ENCODE assay signal across 15 cellular contexts in the genomic region with DNA sequence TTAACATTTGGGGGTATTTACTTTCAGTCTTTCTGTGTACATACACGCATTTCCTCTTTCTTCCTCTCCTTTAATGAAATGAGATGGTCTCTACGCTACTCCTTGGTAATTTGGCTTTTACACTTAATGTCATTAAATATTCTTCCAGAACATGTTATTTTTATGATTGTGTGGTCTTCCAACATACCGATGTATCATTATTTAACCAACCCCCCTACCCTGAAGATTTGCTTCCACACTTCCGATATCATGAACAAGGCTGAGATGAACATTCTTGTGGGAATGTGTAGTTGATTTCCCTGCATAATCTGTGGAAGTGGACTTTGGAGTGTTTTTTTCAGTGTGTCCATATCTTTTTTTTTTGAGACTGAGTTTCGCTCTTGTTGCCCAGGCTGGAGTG. TPM values are rescaled to one million over a fixed set of nuclear protein-coding genes. Genes with fewer than 3 reads are reported as not detected.
DNase-seq lines count a peak whose midpoint lies in the region; ATAC-seq, FAIRE-seq and TF ChIP-seq lines count a peak whose summit lies in the region.
"Had no signal": no experiment of that assay in that cellular context is flagged by ENCODE, and none has a peak within 500 bp of the region (broad histone marks: within the 10 kb centered on the region; RNA-seq: fewer than 3 reads in every experiment).

No MANE protein-coding gene starts in this region.

- TF ChIP-seq CTCF in GM23338 (conservative IDR thresholded peaks at IDR 0.05; ENCODE audit: low read depth in 2 of 2) (no peak), WTC11 (IDR thresholded peaks at IDR 0.05) (no peak), keratinocyte (optimal IDR thresholded peaks at IDR 0.05 in 1 of 3, IDR thresholded peaks at IDR 0.05 in 1 of 3, conservative IDR thresholded peaks at IDR 0.05 in 1 of 3; ENCODE audit: extremely low read depth in 1 of 3, insufficient read depth in 2 of 3, low read length in 3 of 3) (no peak), glutamatergic neuron (IDR thresholded peaks at IDR 0.05; ENCODE audit: partially characterized antibody, unreplicated experiment) (no peak)

- POLR2A ChIA-PET in WTC11 (lab: Charles Lee), result no interaction called here

- no peak overlapping the region for H3K4me3 ChIP-seq in GM23338
- no peak overlapping the region for H3K4me3 ChIP-seq in keratinocyte (ENCODE audit: control insufficient read depth in 2 of 3, extremely low read depth in 1 of 3, insufficient read depth in 2 of 3, low read depth in 1 of 3, low read length in 3 of 3)
- no peak overlapping the region for H3K4me3 ChIP-seq in skin epidermis
- H3K4me3 ChIP-seq in H7 (ENCODE audit: insufficient read depth, low read depth, low read length), result no peak overlapping the region
- H3K4me3 ChIP-seq: BLaER1 had no signal

- H3K79me2 ChIP-seq in GM23338 (replicated peaks; ENCODE audit: insufficient read depth) (peaks cover 26% of the 10 kb centered on the region), keratinocyte (ENCODE audit: control insufficient read depth, insufficient read depth, low read length) (peaks cover 23% of the 10 kb centered on the region)

- no peaks in the 10 kb centered on the region for H3K9me3 Mint-ChIP-seq in GM23338
- no peaks in the 10 kb centered on the region for H3K9me3 Mint-ChIP-seq in WTC11
- H3K9me3 Mint-ChIP-seq in glutamatergic neuron (ENCODE audit: unreplicated experiment), result peaks cover 5% of the 10 kb centered on the region
- no peaks in the 10 kb centered on the region for H3K9me3 Mint-ChIP-seq in activated CD8-positive, alpha-beta memory T cell treated with anti-CD3 and anti-CD28 coated beads, Interleukin-2, amount 10 ng/mL, durations not matched to agents 7 days and 5 days (ENCODE audit: low read depth)
- H3K9me3 Mint-ChIP-seq: stimulated activated effector memory CD8-positive, alpha-beta T cell treated with anti-CD3 and anti-CD28 coated beads, Interleukin-12 subunit alpha, Interleukin-12 subunit beta, amount 100 ng/mL, for 72 hours had no signal

- H3K4me3 Mint-ChIP-seq in GM23338 (no peak overlapping the region; the same call in 2 of the 3 replicates), WTC11 (no peak overlapping the region), glutamatergic neuron (ENCODE audit: unreplicated experiment) (no peak overlapping the region)
- no peak overlapping the region for H3K4me3 Mint-ChIP-seq in activated CD8-positive, alpha-beta memory T cell treated with anti-CD3 and anti-CD28 coated beads, Interleukin-2, amount 10 ng/mL, durations not matched to agents 7 days and 5 days
- H3K4me3 Mint-ChIP-seq: activated CD4-positive, alpha-beta T cell treated with anti-CD3 and anti-CD28 coated beads for 36 hours had no signal

- no peak overlapping the region for H2AFZ ChIP-seq in GM23338
- H2AFZ ChIP-seq in keratinocyte (ENCODE audit: control insufficient read depth, low read length), result no peak overlapping the region
- H2AFZ ChIP-seq: parathyroid adenoma had no signal

- H3F3A ChIP-seq in GM23338 (replicated peaks; ENCODE audit: low read depth), result peaks cover 30% of the 10 kb centered on the region

- DNase-seq in GM23338 (ENCODE audit: low spot score), result no peak
- no peak for DNase-seq in WTC11 (ENCODE audit: low spot score)
- no peak for DNase-seq in keratinocyte (ENCODE audit: low read depth, low spot score)
- DNase-seq in H7, result no peak
- DNase-seq in glutamatergic neuron, result no peak
- no peak for DNase-seq in activated CD8-positive, alpha-beta memory T cell treated with anti-CD3 and anti-CD28 coated beads, Interleukin-2, amount 10 ng/mL, durations not matched to agents 7 days and 5 days
- DNase-seq: activated CD4-positive, alpha-beta T cell treated with anti-CD3 and anti-CD28 coated beads for 36 hours; NCI-H2081; NK-92 treated with Interleukin-12 subunit alpha and Interleukin-12 subunit beta, amount 100 ng/mL, for 24 hours; stimulated activated CD4-positive, alpha-beta T cell treated with anti-CD3 and anti-CD28 coated beads, Interleukin-2, amount 100 ng/mL, for 24 hours had no signal

- H3K4me2 ChIP-seq in GM23338, result no peak overlapping the region
- peak overlapping the region; percentile 47 for H3K4me2 ChIP-seq in keratinocyte (ENCODE audit: control insufficient read depth, extremely low read depth, insufficient read depth, low read depth, low read length)

- ATAC-seq in GM23338, result no peak
- no peak for ATAC-seq in WTC11
- ATAC-seq in HG02798 (IDR thresholded peaks at IDR 0.05; ENCODE audit: poor library complexity, unreplicated experiment), result no peak
- no peak for ATAC-seq in activated CD8-positive, alpha-beta memory T cell treated with anti-CD3 and anti-CD28 coated beads, Interleukin-2, amount 10 ng/mL, durations not matched to agents 7 days and 5 days
- ATAC-seq: activated CD4-positive, alpha-beta T cell treated with anti-CD3 and anti-CD28 coated beads for 36 hours; stimulated activated effector memory CD8-positive, alpha-beta T cell treated with anti-CD3 and anti-CD28 coated beads, Interleukin-12 subunit alpha, Interleukin-12 subunit beta, amount 100 ng/mL, for 72 hours had no signal

- H3K9me2 ChIP-seq in GM23338 (ENCODE audit: insufficient read depth), result no peaks in the 10 kb centered on the region

- CTCF ChIA-PET in WTC11 (lab: Charles Lee), result interaction anchor here (7.8 kb wide), 1 partner anchor 12 kb away, joined by 86 read pairs; no protein-coding TSS in a partner anchor
- CTCF ChIA-PET in activated CD8-positive, alpha-beta memory T cell treated with anti-CD3 and anti-CD28 coated beads, Interleukin-2, amount 10 ng/mL, durations not matched to agents 7 days and 5 days (lab: Charles Lee), result interaction anchor here (1.3 to 8.3 kb wide), 2 partner anchors 14 to 50 kb away, joined by 3 to 73 read pairs; a partner anchor contains a TSS

- H4K20me1 ChIP-seq in GM23338 (replicated peaks; ENCODE audit: insufficient read depth) (peaks cover 22% of the 10 kb centered on the region), keratinocyte (ENCODE audit: control insufficient read depth, extremely low read depth, insufficient read depth, low read length) (no peaks in the 10 kb centered on the region)

- no peak overlapping the region for H3K9ac ChIP-seq in keratinocyte (ENCODE audit: control insufficient read depth, extremely low read depth, insufficient read depth, low read length)
- H3K9ac ChIP-seq: BLaER1, parathyroid adenoma had no signal

- H3K27me3 ChIP-seq in GM23338 (ENCODE audit: insufficient read depth) (no peaks in the 10 kb centered on the region), keratinocyte (ENCODE audit: control insufficient read depth, extremely low read depth, insufficient read depth, low read length) (no peaks in the 10 kb centered on the region), H7 (ENCODE audit: control insufficient read depth, insufficient read depth, low read length) (no peaks in the 10 kb centered on the region)
- H3K27me3 ChIP-seq: BLaER1 had no signal

- H3K27ac ChIP-seq in GM23338 (ENCODE audit: low read depth), result peak overlapping the region; percentile 84; the same call in 1 of the 2 replicates
- H3K27ac ChIP-seq in keratinocyte (ENCODE audit: control insufficient read depth, insufficient read depth, low read length), result peak overlapping the region; percentile 65
- peak overlapping the region in 18 of 21 experiments; percentile 27 to 97 (median 77) for H3K27ac ChIP-seq in skin epidermis

- H3K27me3 Mint-ChIP-seq in GM23338 (ENCODE audit: insufficient read depth, low read depth, poor library complexity) (peaks cover 15% of the 10 kb centered on the region), WTC11 (ENCODE audit: low read depth) (no peaks in the 10 kb centered on the region), glutamatergic neuron (ENCODE audit: unreplicated experiment) (peaks cover 5% of the 10 kb centered on the region)
- H3K27me3 Mint-ChIP-seq in activated CD8-positive, alpha-beta memory T cell treated with anti-CD3 and anti-CD28 coated beads, Interleukin-2, amount 10 ng/mL, durations not matched to agents 7 days and 5 days, result peaks cover 3% of the 10 kb centered on the region
- H3K27me3 Mint-ChIP-seq: activated CD4-positive, alpha-beta T cell treated with anti-CD3 and anti-CD28 coated beads for 36 hours had no signal

- H3K36me3 ChIP-seq in GM23338 (ENCODE audit: insufficient read depth) (no peaks in the 10 kb centered on the region; the same call in 1 of the 2 replicates), keratinocyte (ENCODE audit: control insufficient read depth in 2 of 2, extremely low read depth in 1 of 2, insufficient read depth in 2 of 2, low read length in 2 of 2) (peaks cover under 1 to 5% of the 10 kb centered on the region in 2 experiments), H7 (replicated peaks; ENCODE audit: control insufficient read depth, insufficient read depth, low read length) (no peaks in the 10 kb centered on the region)

- peaks cover 6% of the 10 kb centered on the region for H3K9me1 ChIP-seq in keratinocyte (ENCODE audit: control insufficient read depth, extremely low read depth, insufficient read depth, low read length)

- FAIRE-seq in keratinocyte (lab: Jason Lieb, UNC), result no peak

- H3K4me1 Mint-ChIP-seq in GM23338 (peaks cover 61% of the 10 kb centered on the region), WTC11 (peaks cover 62% of the 10 kb centered on the region), glutamatergic neuron (ENCODE audit: low read depth, unreplicated experiment) (peaks cover 19% of the 10 kb centered on the region)
- peaks cover 29% of the 10 kb centered on the region for H3K4me1 Mint-ChIP-seq in activated CD8-positive, alpha-beta memory T cell treated with anti-CD3 and anti-CD28 coated beads, Interleukin-2, amount 10 ng/mL, durations not matched to agents 7 days and 5 days

- peaks cover 10% of the 10 kb centered on the region for H3K36me3 Mint-ChIP-seq in GM23338 (ENCODE audit: low read depth)
- no peaks in the 10 kb centered on the region; the same call in 1 of the 2 replicates for H3K36me3 Mint-ChIP-seq in WTC11
- H3K36me3 Mint-ChIP-seq in glutamatergic neuron (ENCODE audit: unreplicated experiment), result no peaks in the 10 kb centered on the region
- H3K36me3 Mint-ChIP-seq in activated CD8-positive, alpha-beta memory T cell treated with anti-CD3 and anti-CD28 coated beads, Interleukin-2, amount 10 ng/mL, durations not matched to agents 7 days and 5 days, result peaks cover 9% of the 10 kb centered on the region

- no peaks in the 10 kb centered on the region for H3K9me3 ChIP-seq in keratinocyte (ENCODE audit: control insufficient read depth, low read depth, low read length)
- H3K9me3 ChIP-seq: BLaER1 had no signal

- H3K27ac Mint-ChIP-seq in GM23338 (peak overlapping the region; percentile 11; the same call in 1 of the 2 replicates), WTC11 (peak overlapping the region; percentile 100), glutamatergic neuron (ENCODE audit: unreplicated experiment) (no peak overlapping the region)
- no peak overlapping the region for H3K27ac Mint-ChIP-seq in activated CD8-positive, alpha-beta memory T cell treated with anti-CD3 and anti-CD28 coated beads, Interleukin-2, amount 10 ng/mL, durations not matched to agents 7 days and 5 days
- H3K27ac Mint-ChIP-seq: activated CD4-positive, alpha-beta T cell treated with anti-CD3 and anti-CD28 coated beads for 36 hours had no signal

- H3K4me1 ChIP-seq in GM23338 (ENCODE audit: insufficient read depth), result peaks cover 54% of the 10 kb centered on the region
- peaks cover 38% of the 10 kb centered on the region for H3K4me1 ChIP-seq in keratinocyte (ENCODE audit: control insufficient read depth, extremely low read depth, insufficient read depth, low read length)

- dilution Hi-C loops in keratinocyte (cut with MboI; ENCODE audit: extremely low pct_ligation_motif_present, low sequenced_read_pairs), result no loop called here

RNA-seq across cellular contexts. Expression of a gene that starts 2.3 kb away (rescaled TPM):
- 65.8 and 67.1 TPM in 2 replicates for total RNA-seq in GM23338 (2014; rRNA removed; shearing (Covaris generic))
- polyA plus RNA-seq in GM23338 (2016; fragmentation: Nextera tagmentation; extraction: Ambion mirVana) (42.5 and 43.9 TPM in 2 replicates), keratinocyte (18.4 to 21.1 TPM (median 19.6 TPM) in 3 replicates)
- total RNA-seq in WTC11 (2021) (45.4 to 51.4 TPM (median 47.0 TPM) in 3 replicates), glutamatergic neuron (ENCODE audit: unreplicated experiment) (50.2 TPM)
- polyA plus RNA-seq in keratinocyte (2011; ENCODE audit: low read depth), result 4.4 TPM
- polyA plus RNA-seq in keratinocyte (2011; cell fraction: cytosol; rRNA removed), result 9.7 and 12.4 TPM in 2 replicates
- 57.5 and 59.6 TPM in 2 replicates for polyA plus RNA-seq in keratinocyte (2011; cell fraction: nucleus; rRNA removed)
- polyA plus RNA-seq in keratinocyte (2012; ENCODE audit: low replicate concordance), result 13.5 TPM in 2 replicates
- 19.8 to 30.5 TPM (median 23.7 TPM) in 3 replicates for polyA minus RNA-seq in keratinocyte
- polyA minus RNA-seq in keratinocyte (2011; cell fraction: cytosol; rRNA and poly(A)+ RNA removed), result 16.9 TPM
- 21.7 and 29.6 TPM in 2 replicates for polyA minus RNA-seq in keratinocyte (2011; cell fraction: nucleus; rRNA and poly(A)+ RNA removed)
- 63.7 and 71.8 TPM in 2 replicates for total RNA-seq in H7 (2014; rRNA removed; shearing (Covaris generic))
- total RNA-seq in activated CD8-positive, alpha-beta memory T cell treated with anti-CD3 and anti-CD28 coated beads, Interleukin-2, amount 10 ng/mL, durations not matched to agents 7 days and 5 days, result 10 to 100 TPM; 52.2 to 70.2 TPM

RNA-seq across cellular contexts. Expression of a gene that starts 16.3 kb away (rescaled TPM):
- 25.1 and 32.9 TPM in 2 replicates for total RNA-seq in GM23338 (2014; rRNA removed; shearing (Covaris generic))
- polyA plus RNA-seq in GM23338 (2016; fragmentation: Nextera tagmentation; extraction: Ambion mirVana), result 13.2 TPM in 2 replicates
- total RNA-seq in WTC11 (2021), result 23.8 to 24.6 TPM (median 24.2 TPM) in 3 replicates
- polyA plus RNA-seq in keratinocyte, result 2.7 to 16.5 TPM (median 9.4 TPM) in 3 replicates
- 0.62 TPM for polyA plus RNA-seq in keratinocyte (2011; ENCODE audit: low read depth)
- 5.3 and 9.8 TPM in 2 replicates for polyA plus RNA-seq in keratinocyte (2011; cell fraction: cytosol; rRNA removed)
- polyA plus RNA-seq in keratinocyte (2011; cell fraction: nucleus; rRNA removed), result 42.9 and 46.8 TPM in 2 replicates
- polyA plus RNA-seq in keratinocyte (2012; ENCODE audit: low replicate concordance), result 1.8 and 2.4 TPM in 2 replicates
- 2.3 to 8.1 TPM (median 4.7 TPM) in 3 replicates for polyA minus RNA-seq in keratinocyte
- polyA minus RNA-seq in keratinocyte (2011; cell fraction: cytosol; rRNA and poly(A)+ RNA removed), result 13.0 TPM
- 28.2 and 31.1 TPM in 2 replicates for polyA minus RNA-seq in keratinocyte (2011; cell fraction: nucleus; rRNA and poly(A)+ RNA removed)
- 13.3 and 26.9 TPM in 2 replicates for total RNA-seq in H7 (2014; rRNA removed; shearing (Covaris generic))
- total RNA-seq in glutamatergic neuron (ENCODE audit: unreplicated experiment), result 3.1 TPM
- total RNA-seq in activated CD8-positive, alpha-beta memory T cell treated with anti-CD3 and anti-CD28 coated beads, Interleukin-2, amount 10 ng/mL, durations not matched to agents 7 days and 5 days, result 10 to 100 TPM in 1 of 2 experiments, 1 to 10 TPM in 1; 9.9 to 21.3 TPM

Comparison
In these comparisons a context has a peak if more than half of its experiments do, and no peak if none do; other contexts are left out.
1. H3K27ac Mint-ChIP-seq: peak in GM23338 (single experiment) and WTC11 (single experiment); none in glutamatergic neuron (single experiment) and activated CD8-positive, alpha-beta memory T cell treated with anti-CD3 and anti-CD28 coated beads, Interleukin-2, amount 10 ng/mL, durations not matched to agents 7 days and 5 days (single experiment).
2. Peak in every context shown above with its lines, with median percentiles within 50 percentile points of each other: H3K27ac ChIP-seq.